11 cellular contexts compared by ENCODE assay signal in genomic region chr4:16140520-16141249, GRCh38. TPM values are rescaled to one million over a fixed set of nuclear protein-coding genes. Genes with fewer than 3 reads are reported as not detected.
DNase-seq lines count a peak whose midpoint lies in the region; ATAC-seq, FAIRE-seq and TF ChIP-seq lines count a peak whose summit lies in the region.
"Had no signal": no experiment of that assay in that cellular context is flagged by ENCODE, and none has a peak within 500 bp of the region (broad histone marks: within the 10 kb centered on the region; RNA-seq: fewer than 3 reads in every experiment).

No MANE protein-coding gene starts in this region.

- H3K9me3 ChIP-seq in mucosa of descending colon (peaks cover 12% of the 10 kb centered on the region), neuronal stem cell (replicated peaks in 1 of 2; ENCODE audit: control insufficient read depth in 2 of 2, insufficient read depth in 1 of 2, low read depth in 1 of 2, low read length in 2 of 2) (peaks cover 0 to 3% of the 10 kb centered on the region in 2 donors), neural progenitor cell (ENCODE audit: low read depth) (peaks cover 5% of the 10 kb centered on the region)

- no peak overlapping the region for H2BK120ac ChIP-seq in neuronal stem cell (ENCODE audit: low read depth, low read length)

- H3K79me2 ChIP-seq in neural progenitor cell (ENCODE audit: low read depth), result no peaks in the 10 kb centered on the region

- H3K27me3 Mint-ChIP-seq in neural progenitor cell (ENCODE audit: insufficient read depth, low read depth), result no peaks in the 10 kb centered on the region

- H3K36me3 Mint-ChIP-seq in neural progenitor cell, result no peaks in the 10 kb centered on the region

- H3K9me3 Mint-ChIP-seq in neural progenitor cell, result peaks cover 22% of the 10 kb centered on the region

- no peak overlapping the region for H4K91ac ChIP-seq in neuronal stem cell (ENCODE audit: low read depth, low read length, poor library complexity)

- TF ChIP-seq CTCF in C4-2B (conservative IDR thresholded peaks at IDR 0.05) (no peak), bronchial epithelial cell (IDR thresholded peaks at IDR 0.05; ENCODE audit: insufficient read depth, low read length, severe bottlenecking) (no peak), mucosa of descending colon (IDR thresholded peaks at IDR 0.05) (no peak), neural progenitor cell (IDR thresholded peaks at IDR 0.05) (no peak)

- H3K36me3 ChIP-seq in bronchial epithelial cell (ENCODE audit: control insufficient read depth, insufficient read depth, low read length) (no peaks in the 10 kb centered on the region), mucosa of descending colon (ENCODE audit: low read depth) (no peaks in the 10 kb centered on the region), neuronal stem cell (replicated peaks in 1 of 2; ENCODE audit: control insufficient read depth in 2 of 2, insufficient read depth in 2 of 2, low read length in 2 of 2) (no peaks in the 10 kb centered on the region), neural progenitor cell (no peaks in the 10 kb centered on the region)

- peak overlapping the region; percentile 71; the same call in 1 of the 2 replicates for H3K27ac ChIP-seq in C4-2B
- no peak overlapping the region for H3K27ac ChIP-seq in neuronal stem cell (replicated peaks; ENCODE audit: low read length)
- H3K27ac ChIP-seq in neural progenitor cell, result no peak overlapping the region

- no peaks in the 10 kb centered on the region for H3K79me1 ChIP-seq in neuronal stem cell (ENCODE audit: low read depth, low read length)

- FAIRE-seq in bronchial epithelial cell (lab: Jason Lieb, UNC), result no peak

- H4K20me1 ChIP-seq in neural progenitor cell (ENCODE audit: low read depth), result no peaks in the 10 kb centered on the region

- H3K27me3 ChIP-seq in bronchial epithelial cell (ENCODE audit: control insufficient read depth, insufficient read depth, low read length), result peaks cover 3% of the 10 kb centered on the region
- peaks cover 0 to 6% (median 2%) of the 10 kb centered on the region in 3 experiments for H3K27me3 ChIP-seq in neuronal stem cell (ENCODE audit: control insufficient read depth in 3 of 3, insufficient read depth in 3 of 3, low read depth in 1 of 3, low read length in 3 of 3)
- no peaks in the 10 kb centered on the region for H3K27me3 ChIP-seq in neural progenitor cell

- H2BK12ac ChIP-seq in neuronal stem cell (ENCODE audit: low read length), result no peak overlapping the region

- no peaks in the 10 kb centered on the region for H3F3A ChIP-seq in neural progenitor cell (ENCODE audit: low read depth)

- no peak overlapping the region for H3K4me2 ChIP-seq in neuronal stem cell (ENCODE audit: insufficient read depth, low read length, poor library complexity, severe bottlenecking)
- H3K4me2 ChIP-seq in neural progenitor cell, result no peak overlapping the region

- intact Hi-C loops in mucosa of descending colon (cut with DNase I, micrococcal nuclease), result no loop called here

- H3K27ac Mint-ChIP-seq in neural progenitor cell, result no peak overlapping the region

- no peak overlapping the region for H3K18ac ChIP-seq in neuronal stem cell (ENCODE audit: low read length)

- no peak overlapping the region for H2AFZ ChIP-seq in neuronal stem cell (ENCODE audit: low read length)
- no peak overlapping the region for H2AFZ ChIP-seq in neural progenitor cell (replicated peaks)

- H2BK5ac ChIP-seq in neuronal stem cell (ENCODE audit: low read length), result no peak overlapping the region

- H2AK5ac ChIP-seq in neuronal stem cell (ENCODE audit: low read depth, low read length), result no peak overlapping the region

- DNase-seq in LHCN-M2 (ENCODE audit: low read depth) (peak; percentile 95), bronchial epithelial cell (ENCODE audit: low read depth) (peak; percentile 77), mucosa of descending colon (peak in 1 of 3 donors; percentile 90), COR-L47 (lab: John Stamatoyannopoulos, UW) (no peak), neuronal stem cell (ENCODE audit: low spot score) (no peak), neural progenitor cell (ENCODE audit: low spot score) (no peak)
- DNase-seq: NCI-H1694 treated with DMSO at 0.1 percent for 48 hours had no signal

- no peak overlapping the region for H3K4me3 Mint-ChIP-seq in neural progenitor cell
- H3K4me3 Mint-ChIP-seq: central memory CD8-positive, alpha-beta T cell had no signal

- H3K9ac ChIP-seq in neuronal stem cell (ENCODE audit: low read depth, low read length, poor library complexity) (no peak overlapping the region), neural progenitor cell (no peak overlapping the region)

- ATAC-seq in mucosa of descending colon (peak; percentile 86), GM18511 (IDR thresholded peaks at IDR 0.05; ENCODE audit: unreplicated experiment) (no peak)
- ATAC-seq: activated CD4-positive, CD25-positive, alpha-beta regulatory T cell treated with anti-CD3 and anti-CD28 coated beads, Interleukin-2, amount 50 U/mL, for 24 hours had no signal

- H3K4ac ChIP-seq in neuronal stem cell (ENCODE audit: low read length), result no peak overlapping the region

- H3K4me1 Mint-ChIP-seq in neural progenitor cell, result no peaks in the 10 kb centered on the region
- H3K4me1 Mint-ChIP-seq: central memory CD8-positive, alpha-beta T cell had no signal

- H3K4me3 ChIP-seq in bronchial epithelial cell (ENCODE audit: low read depth, low read length) (no peak overlapping the region), mucosa of descending colon (no peak overlapping the region), neuronal stem cell (ENCODE audit: low read length in 2 of 2) (no peak overlapping the region), neural progenitor cell (no peak overlapping the region)

- H3K23ac ChIP-seq in neuronal stem cell (ENCODE audit: low read depth, low read length, poor library complexity), result no peak overlapping the region

- WGBS in neuronal stem cell (ENCODE audit: extremely low coverage in 2 of 2, insufficient read length in 2 of 2, insufficient replicate concordance in 1 of 2), 2 donors, result no CpG with 5 or more reads among the region's 3 CpGs

- H4K8ac ChIP-seq in neuronal stem cell (ENCODE audit: low read depth, low read length), result no peak overlapping the region

- H2BK15ac ChIP-seq in neuronal stem cell (ENCODE audit: low read length), result no peak overlapping the region

- no peak overlapping the region for H3K14ac ChIP-seq in neuronal stem cell (ENCODE audit: low read length)

- peaks cover 24% of the 10 kb centered on the region for H3K4me1 ChIP-seq in mucosa of descending colon (ENCODE audit: low read depth)
- no peaks in the 10 kb centered on the region for H3K4me1 ChIP-seq in neuronal stem cell (ENCODE audit: control insufficient read depth in 2 of 2, insufficient read depth in 1 of 2, low read depth in 1 of 2, low read length in 2 of 2)
- no peaks in the 10 kb centered on the region for H3K4me1 ChIP-seq in neural progenitor cell

RNA-seq across cellular contexts. Expression of gene PROM1, which starts 56.9 kb away (rescaled TPM):
- total RNA-seq in LHCN-M2 (2014; rRNA removed) (not detected in 2 replicates), bronchial epithelial cell (0.13 and 0.26 TPM in 2 replicates), mucosa of descending colon (100 to 1,000 TPM in 1 of 3 donors, 10 to 100 TPM in 2; 52.0 to 136 (median 69.6) TPM), neural progenitor cell (ENCODE audit: low replicate concordance) (43.0 and 55.9 TPM in 2 replicates)
- not detected for polyA plus RNA-seq in LHCN-M2 (2012)
- 37.3 TPM for polyA plus RNA-seq in neuronal stem cell (2013, experiment 1 of 2)
- 35.7 TPM for polyA plus RNA-seq in neuronal stem cell (2013, experiment 2 of 2)

Comparison
In these comparisons a context has a peak if more than half of its experiments do, and no peak if none do; other contexts are left out.
1. DNase-seq: peak in LHCN-M2 (single experiment) and bronchial epithelial cell (single experiment); none in COR-L47 (single experiment), neuronal stem cell (single experiment) and neural progenitor cell (single experiment).
2. RNA of gene PROM1, which starts 56.9 kb away (total RNA-seq): 52.0 to 136 TPM in mucosa of descending colon and 43.0 to 55.9 TPM in neural progenitor cell; 0.13 to 0.26 TPM in bronchial epithelial cell and not detected in LHCN-M2; every median in the first group is over 10 times any median in the second.